In genomic region chr2:86562891-86563649, GRCh38 we compare ENCODE assay signal across 1 cellular context.
A peak's percentile ranks its signal among the peaks of the same experiment; 100 is the strongest.
TF ChIP-seq lines count a peak whose summit lies in the region.

Gene CHMP3 (minus strand): TSS chr2:86563443. CDS start chr2:86563348, 95 bp downstream.

TF ChIP-seq in K562, 482 proteins besides CTCF, POLR2A, EP300 and RAD21 (continued from another document and continues in another):
- TF ChIP-seq ZBTB34 (CRISPR knock-in tag; IDR thresholded peaks at IDR 0.05) (no peak), ZNF384 (IDR thresholded peaks at IDR 0.05; ENCODE audit: low read depth, low read length) (no peak), SMAD4 (CRISPR knock-in tag; conservative IDR thresholded peaks at IDR 0.05) (no peak; the same call in 1 of the 2 replicates), CBX3 (IDR thresholded peaks at IDR 0.05; ENCODE audit: borderline replicate concordance in 1 of 2, low read length in 2 of 2) (peak in 1 of 2 experiments; percentile 89; a peak in 1 of 3 replicates), TEAD4 (IDR thresholded peaks at IDR 0.05; ENCODE audit: low read length) (peak; percentile 34; the same call in 1 of the 2 replicates), TEAD4 (CRISPR knock-in tag; IDR thresholded peaks at IDR 0.05; ENCODE audit: borderline replicate concordance) (no peak), TRIM25 (IDR thresholded peaks at IDR 0.05; ENCODE audit: borderline replicate concordance) (no peak), THAP7 (CRISPR knock-in tag; IDR thresholded peaks at IDR 0.05) (peak; percentile 48; the same call in 1 of the 2 replicates), CEBPG (CRISPR knock-in tag; IDR thresholded peaks at IDR 0.05) (no peak), CEBPG (tag; conservative IDR thresholded peaks at IDR 0.05 in 1 of 2, IDR thresholded peaks at IDR 0.05 in 1 of 2) (0 out of 4 replicates have a peak, but pooled peaks of 1 of the 2 experiments have one; percentile 44), JUNB (CRISPR knock-in tag; conservative IDR thresholded peaks at IDR 0.05) (peak; percentile 97), ELK1 (CRISPR knock-in tag; IDR thresholded peaks at IDR 0.05) (no peak), MIER1 (IDR thresholded peaks at IDR 0.05; ENCODE audit: low read depth) (0 out of 2 replicates have a peak, but pooled peaks have one; percentile 22), CREB3 (tag; conservative IDR thresholded peaks at IDR 0.05; ENCODE audit: low read depth) (peak; percentile 87), ATF4 (CRISPR knock-in tag; IDR thresholded peaks at IDR 0.05) (no peak; the same call in 1 of the 2 replicates), HOMEZ (CRISPR knock-in tag; IDR thresholded peaks at IDR 0.05) (no peak), FOXP1 (CRISPR knock-in tag; IDR thresholded peaks at IDR 0.05) (no peak), ZC3H4 (CRISPR knock-in tag; IDR thresholded peaks at IDR 0.05; ENCODE audit: borderline replicate concordance) (no peak; the same call in 1 of the 2 replicates), BRD9 (IDR thresholded peaks at IDR 0.05; ENCODE audit: low read depth, partially characterized antibody) (no peak), KDM4B (IDR thresholded peaks at IDR 0.05; ENCODE audit: borderline replicate concordance in 2 of 2, low read depth in 1 of 2) (peak in 1 of 2 experiments; percentile 62; a peak in 1 of 4 replicates), SAP30 (IDR thresholded peaks at IDR 0.05; ENCODE audit: borderline replicate concordance, insufficient read depth, low read depth, low read length, poor library complexity, severe bottlenecking) (no peak), CBFA2T2 (conservative IDR thresholded peaks at IDR 0.05) (0 out of 2 replicates have a peak, but pooled peaks have one; percentile 3), ARID3B (CRISPR knock-in tag; IDR thresholded peaks at IDR 0.05; ENCODE audit: borderline replicate concordance) (no peak), EP400 (IDR thresholded peaks at IDR 0.05) (peak; percentile 90), ZNF764 (CRISPR knock-in tag; IDR thresholded peaks at IDR 0.05; ENCODE audit: low read depth) (no peak), SMARCC2 (IDR thresholded peaks at IDR 0.05; ENCODE audit: low read depth) (no peak), MEF2A (IDR thresholded peaks at IDR 0.05; ENCODE audit: control insufficient read depth, low read depth, low read length) (no peak), ETS2 (tag; IDR thresholded peaks at IDR 0.05; ENCODE audit: borderline replicate concordance, poor library complexity, severe bottlenecking) (peak; percentile 35), SRSF3 (IDR thresholded peaks at IDR 0.05; ENCODE audit: insufficient read depth, low read length) (no peak), GABPB1 (CRISPR knock-in tag; IDR thresholded peaks at IDR 0.05) (no peak; the same call in 1 of the 2 replicates), HNRNPUL1 (IDR thresholded peaks at IDR 0.05; ENCODE audit: low read length) (no peak), FUS (optimal IDR thresholded peaks at IDR 0.05; ENCODE audit: low read depth, low read length) (no peak), E2F6 (IDR thresholded peaks at IDR 0.05; ENCODE audit: borderline replicate concordance in 1 of 2, extremely low read depth in 1 of 2, insufficient read depth in 1 of 2, insufficient read length in 1 of 2, low read depth in 1 of 2, low read length in 1 of 2, poor library complexity in 1 of 2, severe bottlenecking in 1 of 2) (peak; percentile 92 to 94), ZNF143 (CRISPR knock-in tag; IDR thresholded peaks at IDR 0.05) (no peak), ZBTB11 (CRISPR knock-in tag; IDR thresholded peaks at IDR 0.05) (peak in 1 of 3 experiments; percentile 86; a peak in 2 of 6 replicates), TCF15 (CRISPR knock-in tag; IDR thresholded peaks at IDR 0.05) (no peak), ZNF274 (IDR thresholded peaks at IDR 0.05; ENCODE audit: borderline replicate concordance, low read depth, low read length) (no peak), ZNF561 (CRISPR knock-in tag; conservative IDR thresholded peaks at IDR 0.05) (no peak), NR3C1 (CRISPR knock-in tag; IDR thresholded peaks at IDR 0.05) (no peak), ZBTB43 (CRISPR knock-in tag; IDR thresholded peaks at IDR 0.05) (no peak), LCOR (CRISPR knock-in tag; IDR thresholded peaks at IDR 0.05) (no peak), HDAC2 (IDR thresholded peaks at IDR 0.05) (no peak)
